In the genomic region with DNA sequence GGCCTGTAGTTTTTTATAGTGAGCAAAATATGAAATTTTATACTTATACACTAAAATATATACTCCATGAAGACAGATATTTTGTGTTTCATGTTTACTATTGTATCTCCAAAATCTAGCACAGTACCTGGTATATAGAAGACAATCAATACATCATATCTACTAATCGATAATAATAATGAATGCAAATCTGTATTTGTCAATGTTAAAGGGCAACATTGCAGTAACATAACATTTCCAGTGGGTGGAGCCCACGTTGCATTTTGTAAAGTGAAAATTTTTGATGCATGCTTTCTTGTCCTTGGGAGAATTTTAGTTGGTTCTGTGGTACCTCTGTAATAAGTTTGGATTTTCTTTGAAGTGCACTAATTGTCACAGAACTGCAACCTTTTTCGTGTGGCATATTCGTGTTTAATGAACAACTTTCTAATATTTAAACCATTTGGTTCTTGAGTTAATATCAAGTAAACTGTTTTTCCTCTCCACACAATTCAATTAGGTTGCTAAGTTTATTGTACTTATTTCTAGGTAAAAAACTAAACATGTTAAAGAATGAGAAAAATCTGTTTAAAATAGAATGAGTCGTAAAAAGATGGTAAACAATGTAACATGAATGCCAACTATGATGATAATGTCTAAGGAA, we compare ENCODE assay signal across 8 cellular contexts. TPM values are rescaled to one million over a fixed set of nuclear protein-coding genes. Genes with fewer than 3 reads are reported as not detected.
DNase-seq lines count a peak whose midpoint lies in the region; TF ChIP-seq lines count a peak whose summit lies in the region.

No MANE protein-coding gene starts in this region.

- intact Hi-C loops in activated T-helper 2 cell treated with anti-CD3 and anti-CD28 coated beads, Interferon-gamma antibody, Interleukin-2, Interleukin-4, amounts not matched to agents 10 μg/mL and 5 μg/mL and 100 μg/mL, durations not matched to agents 14 hours and 24 hours and 36 hours (cut with micrococcal nuclease) = no loop called here

- no peaks in the 10 kb centered on the region for H3K4me1 Mint-ChIP-seq in activated T-helper 2 cell treated with anti-CD3 and anti-CD28 coated beads, Interferon-gamma antibody, Interleukin-2, Interleukin-4, amounts not matched to agents 10 μg/mL and 5 μg/mL and 100 μg/mL, durations not matched to agents 14 hours and 24 hours and 36 hours (ENCODE audit: low read depth)

- no peak overlapping the region for H3K27ac Mint-ChIP-seq in activated T-helper 2 cell treated with anti-CD3 and anti-CD28 coated beads, Interferon-gamma antibody, Interleukin-2, Interleukin-4, amounts not matched to agents 10 μg/mL and 5 μg/mL and 100 μg/mL, durations not matched to agents 14 hours and 24 hours and 36 hours

- H3K4me3 Mint-ChIP-seq in activated T-helper 2 cell treated with anti-CD3 and anti-CD28 coated beads, Interferon-gamma antibody, Interleukin-2, Interleukin-4, amounts not matched to agents 10 μg/mL and 5 μg/mL and 100 μg/mL, durations not matched to agents 14 hours and 24 hours and 36 hours (ENCODE audit: low read depth) = no peak overlapping the region

- DNase-seq in stimulated activated CD4-positive, alpha-beta T cell treated with anti-CD3 and anti-CD28 coated beads, Interleukin-15, amount 100 ng/mL, for 24 hours = peak; percentile 3
- no peak for DNase-seq in stimulated activated CD4-positive, alpha-beta T cell treated with anti-CD3 and anti-CD28 coated beads, Interleukin-2, amount 100 ng/mL, for 24 hours
- no peak for DNase-seq in WERI-Rb-1
- DNase-seq in inferior parietal cortex (ENCODE audit: extremely low spot score) = peak; percentile 60
- DNase-seq in NCI-H524 treated with DMSO at 0.1 percent for 48 hours (lab: John Stamatoyannopoulos, UW) = no peak
- no peak for DNase-seq in ureter (ENCODE audit: low spot score)
- no peak for DNase-seq in activated T-helper 2 cell treated with anti-CD3 and anti-CD28 coated beads, Interferon-gamma antibody, Interleukin-2, Interleukin-4, amounts not matched to agents 10 μg/mL and 5 μg/mL and 100 μg/mL, durations not matched to agents 14 hours and 24 hours and 36 hours (ENCODE audit: low spot score)

- no peaks in the 10 kb centered on the region for H3K36me3 Mint-ChIP-seq in activated T-helper 2 cell treated with anti-CD3 and anti-CD28 coated beads, Interferon-gamma antibody, Interleukin-2, Interleukin-4, amounts not matched to agents 10 μg/mL and 5 μg/mL and 100 μg/mL, durations not matched to agents 14 hours and 24 hours and 36 hours (ENCODE audit: low read depth)

- peak; percentile 88 for TF ChIP-seq RAD21 in Ishikawa (IDR thresholded peaks at IDR 0.05; ENCODE audit: low read depth)

- no peak overlapping the region for H3K27ac ChIP-seq in WERI-Rb-1

- H3K9me3 Mint-ChIP-seq in activated T-helper 2 cell treated with anti-CD3 and anti-CD28 coated beads, Interferon-gamma antibody, Interleukin-2, Interleukin-4, amounts not matched to agents 10 μg/mL and 5 μg/mL and 100 μg/mL, durations not matched to agents 14 hours and 24 hours and 36 hours = no peaks in the 10 kb centered on the region

- no peaks in the 10 kb centered on the region for H3K9me3 ChIP-seq in WERI-Rb-1 (ENCODE audit: severe bottlenecking)

- no peaks in the 10 kb centered on the region for H3K36me3 ChIP-seq in WERI-Rb-1

- H3K27me3 Mint-ChIP-seq in activated T-helper 2 cell treated with anti-CD3 and anti-CD28 coated beads, Interferon-gamma antibody, Interleukin-2, Interleukin-4, amounts not matched to agents 10 μg/mL and 5 μg/mL and 100 μg/mL, durations not matched to agents 14 hours and 24 hours and 36 hours (ENCODE audit: low read depth) = no peaks in the 10 kb centered on the region

- peak; percentile 48 for TF ChIP-seq CTCF in WERI-Rb-1 (IDR thresholded peaks at IDR 0.05; ENCODE audit: low read depth, low read length)

- H3K27me3 ChIP-seq in WERI-Rb-1 (ENCODE audit: insufficient read depth, low read depth, severe bottlenecking) = no peaks in the 10 kb centered on the region

- H3K4me3 ChIP-seq in WERI-Rb-1 (ENCODE audit: low read depth, low read length) = no peak overlapping the region

- no peak for TF ChIP-seq EP300 in Ishikawa (IDR thresholded peaks at IDR 0.05; ENCODE audit: borderline replicate concordance)

TF ChIP-seq in Ishikawa, 13 proteins besides CTCF, POLR2A, EP300 and RAD21:
- TF ChIP-seq, protein P1, sequence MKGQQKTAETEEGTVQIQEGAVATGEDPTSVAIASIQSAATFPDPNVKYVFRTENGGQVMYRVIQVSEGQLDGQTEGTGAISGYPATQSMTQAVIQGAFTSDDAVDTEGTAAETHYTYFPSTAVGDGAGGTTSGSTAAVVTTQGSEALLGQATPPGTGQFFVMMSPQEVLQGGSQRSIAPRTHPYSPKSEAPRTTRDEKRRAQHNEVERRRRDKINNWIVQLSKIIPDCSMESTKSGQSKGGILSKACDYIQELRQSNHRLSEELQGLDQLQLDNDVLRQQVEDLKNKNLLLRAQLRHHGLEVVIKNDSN (IDR thresholded peaks at IDR 0.05) = no peak
- no peak for TF ChIP-seq ZBTB7A (IDR thresholded peaks at IDR 0.05; ENCODE audit: low read depth)
- TF ChIP-seq EGR1 (IDR thresholded peaks at IDR 0.05) = no peak
- TF ChIP-seq, protein P2, sequence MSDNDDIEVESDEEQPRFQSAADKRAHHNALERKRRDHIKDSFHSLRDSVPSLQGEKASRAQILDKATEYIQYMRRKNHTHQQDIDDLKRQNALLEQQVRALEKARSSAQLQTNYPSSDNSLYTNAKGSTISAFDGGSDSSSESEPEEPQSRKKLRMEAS (IDR thresholded peaks at IDR 0.05) = no peak
- TF ChIP-seq NFIC (IDR thresholded peaks at IDR 0.05) = no peak
- TF ChIP-seq, protein P3, sequence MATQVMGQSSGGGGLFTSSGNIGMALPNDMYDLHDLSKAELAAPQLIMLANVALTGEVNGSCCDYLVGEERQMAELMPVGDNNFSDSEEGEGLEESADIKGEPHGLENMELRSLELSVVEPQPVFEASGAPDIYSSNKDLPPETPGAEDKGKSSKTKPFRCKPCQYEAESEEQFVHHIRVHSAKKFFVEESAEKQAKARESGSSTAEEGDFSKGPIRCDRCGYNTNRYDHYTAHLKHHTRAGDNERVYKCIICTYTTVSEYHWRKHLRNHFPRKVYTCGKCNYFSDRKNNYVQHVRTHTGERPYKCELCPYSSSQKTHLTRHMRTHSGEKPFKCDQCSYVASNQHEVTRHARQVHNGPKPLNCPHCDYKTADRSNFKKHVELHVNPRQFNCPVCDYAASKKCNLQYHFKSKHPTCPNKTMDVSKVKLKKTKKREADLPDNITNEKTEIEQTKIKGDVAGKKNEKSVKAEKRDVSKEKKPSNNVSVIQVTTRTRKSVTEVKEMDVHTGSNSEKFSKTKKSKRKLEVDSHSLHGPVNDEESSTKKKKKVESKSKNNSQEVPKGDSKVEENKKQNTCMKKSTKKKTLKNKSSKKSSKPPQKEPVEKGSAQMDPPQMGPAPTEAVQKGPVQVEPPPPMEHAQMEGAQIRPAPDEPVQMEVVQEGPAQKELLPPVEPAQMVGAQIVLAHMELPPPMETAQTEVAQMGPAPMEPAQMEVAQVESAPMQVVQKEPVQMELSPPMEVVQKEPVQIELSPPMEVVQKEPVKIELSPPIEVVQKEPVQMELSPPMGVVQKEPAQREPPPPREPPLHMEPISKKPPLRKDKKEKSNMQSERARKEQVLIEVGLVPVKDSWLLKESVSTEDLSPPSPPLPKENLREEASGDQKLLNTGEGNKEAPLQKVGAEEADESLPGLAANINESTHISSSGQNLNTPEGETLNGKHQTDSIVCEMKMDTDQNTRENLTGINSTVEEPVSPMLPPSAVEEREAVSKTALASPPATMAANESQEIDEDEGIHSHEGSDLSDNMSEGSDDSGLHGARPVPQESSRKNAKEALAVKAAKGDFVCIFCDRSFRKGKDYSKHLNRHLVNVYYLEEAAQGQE (IDR thresholded peaks at IDR 0.05; ENCODE audit: low read depth) = no peak
- no peak for TF ChIP-seq YY1 (IDR thresholded peaks at IDR 0.05; ENCODE audit: low read depth)
- no peak for TF ChIP-seq TCF12 (IDR thresholded peaks at IDR 0.05; ENCODE audit: low read depth)
- TF ChIP-seq TAF1 (IDR thresholded peaks at IDR 0.05; ENCODE audit: low read depth) = no peak
- TF ChIP-seq CREB1 (IDR thresholded peaks at IDR 0.05; ENCODE audit: low read depth) = no peak
- TF ChIP-seq TEAD4 (IDR thresholded peaks at IDR 0.05) = no peak
- no peak for TF ChIP-seq FOXM1 (IDR thresholded peaks at IDR 0.05; ENCODE audit: borderline replicate concordance, low read depth)
- no peak for TF ChIP-seq CEBPB (IDR thresholded peaks at IDR 0.05)
TF ChIP-seq in Ishikawa: peak in this region for 0.

RNA-seq across cellular contexts. Expression of a gene that starts 47.4 kb away (rescaled TPM):
- total RNA-seq in ureter = 17.2 TPM
- total RNA-seq in activated T-helper 2 cell treated with anti-CD3 and anti-CD28 coated beads, Interferon-gamma antibody, Interleukin-2, Interleukin-4, amounts not matched to agents 10 μg/mL and 5 μg/mL and 100 μg/mL, durations not matched to agents 14 hours and 24 hours and 36 hours = not detected in 2 replicates

Comparison
In these comparisons a context has a peak if more than half of its experiments do, and no peak if none do; other contexts are left out.
1. DNase-seq: peak in stimulated activated CD4-positive, alpha-beta T cell treated with anti-CD3 and anti-CD28 coated beads, Interleukin-15, amount 100 ng/mL, for 24 hours (single experiment) and inferior parietal cortex (single experiment); none in stimulated activated CD4-positive, alpha-beta T cell treated with anti-CD3 and anti-CD28 coated beads, Interleukin-2, amount 100 ng/mL, for 24 hours (0 of 2), WERI-Rb-1 (single experiment), NCI-H524 treated with DMSO at 0.1 percent for 48 hours (single experiment), ureter (single experiment) and activated T-helper 2 cell treated with anti-CD3 and anti-CD28 coated beads, Interferon-gamma antibody, Interleukin-2, Interleukin-4, amounts not matched to agents 10 μg/mL and 5 μg/mL and 100 μg/mL, durations not matched to agents 14 hours and 24 hours and 36 hours (single experiment).
2. RNA of a gene that starts 47.4 kb away (total RNA-seq): 17.2 TPM in ureter (single experiment); not detected in activated T-helper 2 cell treated with anti-CD3 and anti-CD28 coated beads, Interferon-gamma antibody, Interleukin-2, Interleukin-4, amounts not matched to agents 10 μg/mL and 5 μg/mL and 100 μg/mL, durations not matched to agents 14 hours and 24 hours and 36 hours; every median in the first group is over 10 times any median in the second.